Comparison of ENCODE assay signal across 2 cellular contexts in the genomic region with DNA sequence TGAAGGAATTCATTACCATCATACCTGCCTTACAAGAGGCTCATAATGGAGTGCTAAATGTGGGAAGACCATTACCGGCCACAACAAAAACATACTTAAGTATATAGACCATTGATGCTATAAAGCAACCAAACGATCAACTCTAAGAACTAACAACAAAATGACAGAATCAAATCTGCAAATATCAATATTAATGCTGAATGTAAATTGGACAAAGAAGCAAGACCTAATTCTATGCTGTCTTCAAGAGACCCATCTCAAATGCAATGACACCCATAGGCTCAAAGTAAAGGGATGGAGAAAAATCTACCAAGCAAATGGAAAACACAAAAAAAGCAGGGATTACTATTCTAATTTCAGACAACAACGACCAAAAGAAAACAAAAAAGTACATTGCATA.
TF ChIP-seq lines count a peak whose summit lies in the region.

No MANE protein-coding gene starts in this region.

TF ChIP-seq in GM23338, 12 proteins besides CTCF, POLR2A, EP300 and RAD21:
- no peak for TF ChIP-seq CREB1 (CRISPR knock-in tag; IDR thresholded peaks at IDR 0.05; ENCODE audit: low read depth)
- TF ChIP-seq, protein P1, sequence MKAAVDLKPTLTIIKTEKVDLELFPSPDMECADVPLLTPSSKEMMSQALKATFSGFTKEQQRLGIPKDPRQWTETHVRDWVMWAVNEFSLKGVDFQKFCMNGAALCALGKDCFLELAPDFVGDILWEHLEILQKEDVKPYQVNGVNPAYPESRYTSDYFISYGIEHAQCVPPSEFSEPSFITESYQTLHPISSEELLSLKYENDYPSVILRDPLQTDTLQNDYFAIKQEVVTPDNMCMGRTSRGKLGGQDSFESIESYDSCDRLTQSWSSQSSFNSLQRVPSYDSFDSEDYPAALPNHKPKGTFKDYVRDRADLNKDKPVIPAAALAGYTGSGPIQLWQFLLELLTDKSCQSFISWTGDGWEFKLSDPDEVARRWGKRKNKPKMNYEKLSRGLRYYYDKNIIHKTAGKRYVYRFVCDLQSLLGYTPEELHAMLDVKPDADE (IDR thresholded peaks at IDR 0.05) = no peak
TF ChIP-seq in GM23338: peak in this region for 0.

TF ChIP-seq in HEK293, 187 proteins besides CTCF, POLR2A, EP300 and RAD21:
- no peak for TF ChIP-seq ZNF785 (tag by site-specific recombination; IDR thresholded peaks at IDR 0.05)
- peak; percentile 92 for TF ChIP-seq ZNF558 (tag by site-specific recombination; IDR thresholded peaks at IDR 0.05)
- peak; percentile 62 for TF ChIP-seq SETDB1 (IDR thresholded peaks at IDR 0.05; ENCODE audit: insufficient read length, low read length)
